ENCODE assay signal across 8 cellular contexts in the genomic region with DNA sequence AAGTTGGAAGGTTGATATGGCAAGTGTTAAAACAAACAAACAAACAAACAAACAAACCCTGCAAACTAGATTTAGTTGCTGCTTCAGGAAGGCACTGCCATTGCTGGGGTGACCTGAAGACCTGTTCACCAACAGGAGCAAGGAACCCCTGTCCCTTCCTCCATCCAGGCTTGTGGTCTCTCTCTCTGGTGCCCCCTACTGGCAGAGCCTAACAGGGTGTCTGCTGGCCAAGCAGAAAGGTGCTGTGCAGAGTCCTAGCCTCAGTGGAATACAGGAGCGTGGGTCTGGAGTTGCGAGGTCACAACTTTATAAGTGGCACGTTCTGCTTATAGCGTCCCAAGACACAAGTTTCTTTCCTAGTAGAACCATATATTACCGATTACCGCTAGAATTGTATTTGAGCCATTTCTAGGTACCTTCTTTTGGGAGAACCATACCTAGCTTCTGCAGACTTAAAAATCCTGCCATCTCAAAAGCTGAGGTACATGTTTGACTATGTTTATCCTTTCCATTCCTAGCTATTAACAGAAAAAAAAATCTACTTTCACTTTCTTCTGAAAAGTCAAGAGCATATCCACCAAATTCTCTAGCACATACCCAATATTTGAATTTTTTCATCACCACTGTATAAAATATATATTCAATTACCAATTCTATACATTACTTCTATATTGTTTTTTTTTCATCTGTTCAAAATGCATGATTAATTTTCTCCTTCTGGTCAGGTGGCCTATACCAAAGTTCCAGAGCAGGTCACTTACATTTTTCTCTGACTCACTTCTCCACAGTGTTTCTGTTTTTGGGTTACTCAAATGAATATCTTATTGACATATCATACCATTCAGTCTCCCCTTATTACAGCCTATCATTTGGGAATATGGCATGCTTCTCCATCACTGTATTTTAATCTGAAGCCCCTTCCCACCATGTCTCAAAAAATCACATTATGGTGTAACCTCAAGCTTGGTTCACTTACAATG. TPM values are rescaled to one million over a fixed set of nuclear protein-coding genes. Genes with fewer than 3 reads are reported as not detected.
A peak's percentile ranks its signal among the peaks of the same experiment; 100 is the strongest.
DNase-seq lines count a peak whose midpoint lies in the region; ATAC-seq and TF ChIP-seq lines count a peak whose summit lies in the region.

No MANE protein-coding gene starts in this region.

- no peak overlapping the region for H3K27ac Mint-ChIP-seq in nephron progenitor cell

- H3K27me3 Mint-ChIP-seq in nephron progenitor cell (ENCODE audit: low read depth, poor library complexity) = no peaks in the 10 kb centered on the region

- H3K9me3 ChIP-seq in AG04450 (ENCODE audit: control insufficient read depth, insufficient read depth, low read length) = no peaks in the 10 kb centered on the region
- no peaks in the 10 kb centered on the region for H3K9me3 ChIP-seq in MG63

- no peaks in the 10 kb centered on the region for H3K27me3 ChIP-seq in AG04450 (ENCODE audit: control insufficient read depth, insufficient read depth, low read length)
- no peaks in the 10 kb centered on the region for H3K27me3 ChIP-seq in MG63

- DNase-seq in AG04450 (ENCODE audit: low read depth, low spot score) (no peak), GM19238 (ENCODE audit: insufficient read length, low spot score) (peak; percentile 26), MG63 (peak; percentile 18), epithelial cell of proximal tubule (ENCODE audit: low read depth) (no peak), nephron progenitor cell (peak; percentile 65), superior temporal gyrus (ENCODE audit: extremely low spot score) (peak; percentile 73)
- DNase-seq in activated CD8-positive, alpha-beta memory T cell treated with anti-CD3 and anti-CD28 coated beads for 1 hour (ENCODE audit: extremely low read depth in 1 of 2, low read depth in 1 of 2) = peak; percentile 12 to 43

- no peak for ATAC-seq in HG03108 (IDR thresholded peaks at IDR 0.05; ENCODE audit: unreplicated experiment)

- no peaks in the 10 kb centered on the region for H3K36me3 ChIP-seq in MG63

- CTCF ChIA-PET in AG04450 (lab: Charles Lee) = interaction anchor here (0.6 to 3.5 kb wide), 6 partner anchors 19 to 205 kb away, joined by 3 to 20 read pairs (median 4); no protein-coding TSS in a partner anchor

- no peak overlapping the region for H3K4me3 Mint-ChIP-seq in nephron progenitor cell

- no peaks in the 10 kb centered on the region for H3K36me3 Mint-ChIP-seq in nephron progenitor cell (ENCODE audit: low read depth)

- no peak overlapping the region for H3K27ac ChIP-seq in AG04450 (ENCODE audit: low read depth, low read length)

- H3K4me3 ChIP-seq in AG04450 (ENCODE audit: low read depth, low read length) = no peak overlapping the region
- H3K4me3 ChIP-seq in MG63 = no peak overlapping the region
- no peak overlapping the region for H3K4me3 ChIP-seq in epithelial cell of proximal tubule (ENCODE audit: low read depth, low read length)

- TF ChIP-seq CTCF in AG04450 (IDR thresholded peaks at IDR 0.05; ENCODE audit: low read depth, low read length) = peak; percentile 62
- peak; percentile 90 for TF ChIP-seq CTCF in epithelial cell of proximal tubule (conservative IDR thresholded peaks at IDR 0.05; ENCODE audit: low read depth, low read length)
- peak; percentile 74 for TF ChIP-seq CTCF in nephron progenitor cell (IDR thresholded peaks at IDR 0.05)

- POLR2A ChIA-PET in AG04450 (lab: Yijun Ruan, JAX) = no interaction called here

- H3K4me1 Mint-ChIP-seq in nephron progenitor cell = no peaks in the 10 kb centered on the region

- no peaks in the 10 kb centered on the region for H3K9me3 Mint-ChIP-seq in nephron progenitor cell

RNA-seq across cellular contexts. Expression of a gene that starts 29.1 kb away (rescaled TPM):
- 578 and 804 TPM in 2 replicates for polyA plus RNA-seq in AG04450 (2011; rRNA removed)
- polyA minus RNA-seq in AG04450 (2011; rRNA and poly(A)+ RNA removed) = 391 and 424 TPM in 2 replicates
- 53.1 and 68.3 TPM in 2 replicates for total RNA-seq in MG63 (2014; rRNA removed; shearing (Covaris generic); ENCODE audit: low replicate concordance)
- total RNA-seq in epithelial cell of proximal tubule = 140 and 141 TPM in 2 replicates

Comparison
In these comparisons a context has a peak if more than half of its experiments do, and no peak if none do; other contexts are left out.
1. DNase-seq: peak in GM19238 (single experiment), MG63 (single experiment), activated CD8-positive, alpha-beta memory T cell treated with anti-CD3 and anti-CD28 coated beads for 1 hour (2 of 2), nephron progenitor cell (single experiment) and superior temporal gyrus (single experiment); none in AG04450 (single experiment) and epithelial cell of proximal tubule (single experiment).
2. Peak in every context shown above with its lines, with median percentiles within 50 percentile points of each other: CTCF ChIP-seq.